30 cellular contexts compared by ENCODE assay signal in the genomic region with DNA sequence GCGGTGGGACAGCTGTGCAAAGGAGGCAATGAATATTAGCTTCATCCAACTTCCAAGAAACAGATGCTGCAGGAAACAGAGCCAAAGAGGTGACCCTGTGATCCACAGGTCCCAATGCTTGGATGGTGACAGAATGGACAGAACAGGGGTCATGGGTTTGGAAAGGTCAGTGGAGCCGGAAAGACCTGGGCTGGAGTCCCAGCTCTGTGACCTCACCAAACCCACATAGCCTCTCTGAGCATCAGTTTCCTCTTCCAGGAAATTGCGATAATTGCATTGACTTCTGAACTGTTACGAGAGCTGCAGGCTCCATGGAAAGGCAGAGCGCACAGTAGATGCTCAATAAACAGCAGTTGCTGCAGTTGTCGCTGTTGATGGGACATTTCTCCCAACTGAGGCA.
"Had no signal": no experiment of that assay in that cellular context is flagged by ENCODE, and none has a peak within 500 bp of the region (broad histone marks: within the 10 kb centered on the region; RNA-seq: fewer than 3 reads in every experiment).

No MANE protein-coding gene starts in this region.

- H3K36me3 ChIP-seq: ascending aorta, brain microvascular endothelial cell, breast epithelium had no signal

- ATAC-seq: activated CD4-positive, alpha-beta T cell treated with anti-CD3 and anti-CD28 coated beads for 36 hours; activated CD4-positive, CD25-positive, alpha-beta regulatory T cell treated with anti-CD3 and anti-CD28 coated beads, Interleukin-2, amount 50 U/mL, for 24 hours; activated CD8-positive, alpha-beta memory T cell treated with anti-CD3 and anti-CD28 coated beads, Interleukin-2, amount 10 ng/mL, durations not matched to agents 7 days and 5 days; activated CD8-positive, alpha-beta T cell treated with anti-CD3 and anti-CD28 coated beads, Interleukin-2, amount 10 ng/mL, durations not matched to agents 7 days and 5 days; activated naive CD8-positive, alpha-beta T cell treated with anti-CD3 and anti-CD28 coated beads, Interleukin-2, amount 50 U/mL, for 24 hours; WTC11 had no signal

- H3K27me3 ChIP-seq: ascending aorta, brain microvascular endothelial cell, breast epithelium had no signal

- H3K9me3 ChIP-seq: ascending aorta, breast epithelium had no signal

- H3K4me1 ChIP-seq: ascending aorta, breast epithelium had no signal

- DNase-seq: activated CD4-positive, alpha-beta memory T cell treated with anti-CD3 and anti-CD28 coated beads, Interleukin-2, amount 10 ng/mL, durations not matched to agents 7 days and 5 days; activated CD4-positive, alpha-beta T cell treated with anti-CD3 and anti-CD28 coated beads for 1 hour; activated CD4-positive, alpha-beta T cell treated with anti-CD3 and anti-CD28 coated beads for 36 hours; activated CD4-positive, alpha-beta T cell treated with anti-CD3 and anti-CD28 coated beads for 48 hours; activated CD4-positive, alpha-beta T cell treated with anti-CD3 and anti-CD28 coated beads, Interleukin-2, amount 10 ng/mL, durations not matched to agents 7 days and 5 days; activated CD4-positive, alpha-beta T cell treated with anti-CD3 and anti-CD28 coated beads, Interleukin-2, amount 50 U/mL, for 48 hours; activated CD4-positive, CD25-positive, alpha-beta regulatory T cell; activated CD8-positive, alpha-beta memory T cell treated with anti-CD3 and anti-CD28 coated beads for 24 hours; activated CD8-positive, alpha-beta memory T cell treated with anti-CD3 and anti-CD28 coated beads, Interleukin-2, amount 10 ng/mL, durations not matched to agents 7 days and 5 days; activated CD8-positive, alpha-beta memory T cell treated with anti-CD3 and anti-CD28 coated beads, Interleukin-2, amount 50 U/mL, for 48 hours; activated CD8-positive, alpha-beta T cell treated with anti-CD3 and anti-CD28 coated beads, Interleukin-2, amount 10 ng/mL, durations not matched to agents 7 days and 5 days; activated effector memory CD4-positive, alpha-beta T cell treated with Interleukin-2 at 50 U/mL for 16 hours; activated gamma-delta T cell; activated naive CD4-positive, alpha-beta T cell treated with anti-CD3 and anti-CD28 coated beads, Interleukin-2, amount 10 ng/mL, durations not matched to agents 7 days and 5 days; activated naive CD4-positive, alpha-beta T cell treated with Interleukin-2 at 50 U/mL for 16 hours; activated naive CD8-positive, alpha-beta T cell treated with anti-CD3 and anti-CD28 coated beads, Interleukin-2, amount 10 ng/mL, durations not matched to agents 7 days and 5 days; activated naive CD8-positive, alpha-beta T cell treated with anti-CD3 and anti-CD28 coated beads, Interleukin-2, amount 50 U/mL, for 24 hours; activated T-cell treated with anti-CD3 and anti-CD28 coated beads, Interleukin-2, amount 50 U/mL, for 24 hours; activated T-cell treated with anti-CD3 and anti-CD28 coated beads, Interleukin-2, amount 50 U/mL, for 48 hours; brain microvascular endothelial cell; central memory CD4-positive, alpha-beta T cell; T-helper 1 cell; T-helper 2 cell; T-helper 9 cell had no signal

- H3K4me3 ChIP-seq: ascending aorta, breast epithelium had no signal

- H3K27ac ChIP-seq: ascending aorta, brain microvascular endothelial cell, breast epithelium, VCaP had no signal

- FAIRE-seq: TTC549 had no signal
